In the genomic region with DNA sequence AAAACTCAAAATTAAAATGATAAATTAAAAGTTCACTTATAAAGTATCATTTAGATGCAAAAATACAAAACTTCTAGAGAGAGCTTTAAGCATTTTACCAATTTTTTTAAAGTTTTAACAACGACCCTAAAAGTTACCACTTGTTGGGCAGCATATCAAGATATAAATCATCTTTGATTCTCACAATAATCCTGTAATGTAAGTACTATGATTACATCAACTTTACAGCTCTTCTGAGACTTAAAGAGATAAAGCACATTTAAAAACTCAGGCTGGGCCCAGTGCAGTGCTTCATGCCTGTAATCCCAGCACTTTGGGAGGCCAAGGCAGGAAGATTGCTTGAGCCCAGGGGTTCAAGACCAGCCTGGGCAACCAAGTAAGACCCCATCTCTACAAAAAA, we compare ENCODE assay signal across 31 cellular contexts.
"Had no signal": no experiment of that assay in that cellular context is flagged by ENCODE, and none has a peak within 500 bp of the region (broad histone marks: within the 10 kb centered on the region; RNA-seq: fewer than 3 reads in every experiment).

No MANE protein-coding gene starts in this region.

- H3K4me1 ChIP-seq: adrenal gland, body of pancreas, breast epithelium had no signal

- H3K27ac ChIP-seq: adrenal gland, body of pancreas, brain microvascular endothelial cell, breast epithelium, VCaP had no signal

- ATAC-seq: activated CD8-positive, alpha-beta T cell treated with anti-CD3 and anti-CD28 coated beads for 36 hours; activated naive CD4-positive, alpha-beta T cell treated with anti-CD3 and anti-CD28 coated beads, Interleukin-2, amount 50 U/mL, for 72 hours; activated T-cell treated with anti-CD3 and anti-CD28 coated beads, Interleukin-2, amount 50 U/mL, for 4 hours; activated T-cell treated with anti-CD3 and anti-CD28 coated beads, Interleukin-2, amount 50 U/mL, for 72 hours; activated T-helper 17 cell treated with anti-CD3 and anti-CD28 coated beads, Interleukin-2, amount 50 U/mL, for 72 hours; body of pancreas had no signal

- H3K36me3 ChIP-seq: adrenal gland, brain microvascular endothelial cell, breast epithelium had no signal

- DNase-seq: activated B cell treated with CpG ODN at 0.5 μM for 24 hours; activated CD4-positive, alpha-beta memory T cell treated with anti-CD3 and anti-CD28 coated beads for 36 hours; activated CD4-positive, alpha-beta T cell treated with anti-CD3 and anti-CD28 coated beads for 4 hours; activated CD4-positive, alpha-beta T cell treated with anti-CD3 and anti-CD28 coated beads, Interleukin-2, amount 10 ng/mL, durations not matched to agents 24 days and 14 days; activated CD4-positive, alpha-beta T cell treated with anti-CD3 and anti-CD28 coated beads, Interleukin-2, amount 50 U/mL, for 1 hour; activated CD4-positive, alpha-beta T cell treated with anti-CD3 and anti-CD28 coated beads, Interleukin-2, amount 50 U/mL, for 4 hours; activated CD4-positive, CD25-positive, alpha-beta regulatory T cell treated with anti-CD3 and anti-CD28 coated beads, Interleukin-2, amount 50 U/mL, for 72 hours; activated CD8-positive, alpha-beta memory T cell treated with anti-CD3 and anti-CD28 coated beads, Interleukin-2, amount 50 U/mL, for 4 hours; activated CD8-positive, alpha-beta T cell treated with anti-CD3 and anti-CD28 coated beads for 36 hours; activated effector memory CD4-positive, alpha-beta T cell treated with anti-CD3 and anti-CD28 coated beads, Interleukin-2, amount 50 U/mL, for 16 hours; activated gamma-delta T cell treated with Interleukin-2 at 50 U/mL for 16 hours; activated naive CD4-positive, alpha-beta T cell; activated naive CD4-positive, alpha-beta T cell treated with anti-CD3 and anti-CD28 coated beads for 36 hours; activated naive CD4-positive, alpha-beta T cell treated with anti-CD3 and anti-CD28 coated beads, Interleukin-2, amount 50 U/mL, for 16 hours; activated naive CD8-positive, alpha-beta T cell treated with anti-CD3 and anti-CD28 coated beads for 36 hours; activated T-cell treated with anti-CD3 and anti-CD28 coated beads for 4 hours; activated T-cell treated with anti-CD3 and anti-CD28 coated beads, Interleukin-2, amount 50 U/mL, for 1 hour; activated T-cell treated with anti-CD3 and anti-CD28 coated beads, Interleukin-2, amount 50 U/mL, for 4 hours; activated T-cell treated with anti-CD3 and anti-CD28 coated beads, Interleukin-2, amount 50 U/mL, for 72 hours; adrenal gland; amniotic stem cell; aorta; body of pancreas; brain microvascular endothelial cell; central memory CD4-positive, alpha-beta T cell; T-helper 2 cell; T-helper 9 cell had no signal

- H3K4me3 ChIP-seq: adrenal gland, body of pancreas, breast epithelium had no signal

- H3K27me3 ChIP-seq: adrenal gland, body of pancreas, brain microvascular endothelial cell, breast epithelium had no signal

- H3K9me3 ChIP-seq: adrenal gland, body of pancreas, breast epithelium had no signal
